ENCODE assay signal across 1 cellular context in genomic region chr1:39385067-39385988, GRCh38.
TF ChIP-seq lines count a peak whose summit lies in the region.

No MANE protein-coding gene starts in this region.

TF ChIP-seq in K562, 482 proteins besides CTCF, POLR2A, EP300 and RAD21 (continued from another document and continues in another):
- TF ChIP-seq TSHZ1 (CRISPR knock-in tag; IDR thresholded peaks at IDR 0.05) (0 out of 2 replicates have a peak, but pooled peaks have one; percentile 31), ZNF347 (CRISPR knock-in tag; IDR thresholded peaks at IDR 0.05; ENCODE audit: low read depth) (no peak), HINFP (tag; conservative IDR thresholded peaks at IDR 0.05; ENCODE audit: low read depth) (peak; percentile 65; the same call in 1 of the 2 replicates), MAX (CRISPR knock-in tag; IDR thresholded peaks at IDR 0.05) (peak; percentile 84), GABPB2 (CRISPR knock-in tag; conservative IDR thresholded peaks at IDR 0.05) (no peak), ZNF445 (CRISPR knock-in tag; IDR thresholded peaks at IDR 0.05; ENCODE audit: low read depth) (no peak), XRCC3 (IDR thresholded peaks at IDR 0.05) (no peak), JUNB (CRISPR knock-in tag; conservative IDR thresholded peaks at IDR 0.05) (no peak), ZNF518B (CRISPR knock-in tag; IDR thresholded peaks at IDR 0.05) (no peak), MNT (conservative IDR thresholded peaks at IDR 0.05) (peak; percentile 54 to 60; a peak in 3 of 4 replicates), RB1 (IDR thresholded peaks at IDR 0.05; ENCODE audit: low read depth) (no peak), GABPA (tag; conservative IDR thresholded peaks at IDR 0.05; ENCODE audit: low read depth) (no peak), ZNF609 (CRISPR knock-in tag; IDR thresholded peaks at IDR 0.05; ENCODE audit: borderline replicate concordance) (no peak), GTF2A2 (tag; IDR thresholded peaks at IDR 0.05) (no peak), CCNT2 (IDR thresholded peaks at IDR 0.05; ENCODE audit: borderline replicate concordance, extremely low read depth, insufficient read length, low read depth, low read length) (no peak), ZNF586 (CRISPR knock-in tag; conservative IDR thresholded peaks at IDR 0.05) (no peak), HOXB6 (CRISPR knock-in tag; IDR thresholded peaks at IDR 0.05; ENCODE audit: borderline replicate concordance) (no peak), ZNF184 (CRISPR knock-in tag; IDR thresholded peaks at IDR 0.05) (no peak), ZNF79 (CRISPR knock-in tag; IDR thresholded peaks at IDR 0.05; ENCODE audit: low read depth) (no peak), BMI1 (IDR thresholded peaks at IDR 0.05; ENCODE audit: low read length) (no peak), ZNF431 (CRISPR knock-in tag; IDR thresholded peaks at IDR 0.05) (no peak), ZNF133 (CRISPR knock-in tag; IDR thresholded peaks at IDR 0.05) (no peak), PRDM10 (IDR thresholded peaks at IDR 0.05; ENCODE audit: partially characterized antibody) (peak; percentile 61), TBL1XR1 (IDR thresholded peaks at IDR 0.05; ENCODE audit: low read length in 2 of 2) (peak; percentile 21 to 55; a peak in 1 of 4 replicates), ETV1 (tag; conservative IDR thresholded peaks at IDR 0.05; ENCODE audit: low read depth) (no peak), RHOXF2B (CRISPR knock-in tag; conservative IDR thresholded peaks at IDR 0.05) (no peak), BDP1 (IDR thresholded peaks at IDR 0.05; ENCODE audit: insufficient read depth, insufficient read length) (no peak), TCF7L2 (IDR thresholded peaks at IDR 0.05; ENCODE audit: low read depth, low read length) (no peak), CTCFL (IDR thresholded peaks at IDR 0.05; ENCODE audit: borderline replicate concordance, insufficient read depth, low read depth, low read length, poor library complexity, severe bottlenecking) (no peak), ARID2 (IDR thresholded peaks at IDR 0.05) (no peak), SP1 (CRISPR knock-in tag; IDR thresholded peaks at IDR 0.05) (peak; percentile 38; the same call in 1 of the 2 replicates), ZNF124 (CRISPR knock-in tag; IDR thresholded peaks at IDR 0.05) (no peak), ZNF717 (CRISPR knock-in tag; IDR thresholded peaks at IDR 0.05) (no peak), ZNF766 (CRISPR knock-in tag; conservative IDR thresholded peaks at IDR 0.05) (peak; percentile 55; the same call in 1 of the 2 replicates), ZKSCAN3 (CRISPR knock-in tag; IDR thresholded peaks at IDR 0.05) (no peak), ZNF354B (CRISPR knock-in tag; IDR thresholded peaks at IDR 0.05) (no peak), MYNN (IDR thresholded peaks at IDR 0.05) (no peak), MYNN (CRISPR knock-in tag; IDR thresholded peaks at IDR 0.05) (no peak), USF1 (CRISPR knock-in tag; IDR thresholded peaks at IDR 0.05) (peak; percentile 61), ZC3H11A (IDR thresholded peaks at IDR 0.05; ENCODE audit: low read depth, low read length) (no peak)
